Comparison of ENCODE assay signal across 16 cellular contexts in genomic region chr11:16860632-16861031, GRCh38.
"Had no signal": no experiment of that assay in that cellular context is flagged by ENCODE, and none has a peak within 500 bp of the region (broad histone marks: within the 10 kb centered on the region; RNA-seq: fewer than 3 reads in every experiment).

No MANE protein-coding gene starts in this region.

- H3K4me3 ChIP-seq: left ventricle myocardium inferior, neural progenitor cell, pancreas, thoracic aorta, uterus had no signal

- DNase-seq: activated CD4-positive, alpha-beta T cell treated with anti-CD3 and anti-CD28 coated beads for 48 hours; activated CD8-positive, alpha-beta memory T cell treated with anti-CD3 and anti-CD28 coated beads, Interleukin-2, amount 50 U/mL, for 48 hours; activated CD8-positive, alpha-beta T cell treated with anti-CD3 and anti-CD28 coated beads, Interleukin-2, amount 10 ng/mL, durations not matched to agents 7 days and 5 days; activated naive CD4-positive, alpha-beta T cell treated with anti-CD3 and anti-CD28 coated beads for 36 hours; central memory CD4-positive, alpha-beta T cell; effector memory CD4-positive, alpha-beta T cell; kidney; left ventricle myocardium inferior; mesenchymal stem cell; pancreas; stimulated activated CD4-positive, alpha-beta T cell treated with anti-CD3 and anti-CD28 coated beads, Interleukin-15, amount 100 ng/mL, for 24 hours; stimulated activated CD4-positive, alpha-beta T cell treated with anti-CD3 and anti-CD28 coated beads, Interleukin-4, amount 100 ng/mL, for 24 hours; stimulated activated naive CD8-positive, alpha-beta T cell treated with anti-CD3 and anti-CD28 coated beads, Interleukin-15, amount 100 ng/mL, for 72 hours; uterus had no signal

- ATAC-seq: activated CD8-positive, alpha-beta T cell treated with anti-CD3 and anti-CD28 coated beads, Interleukin-2, amount 10 ng/mL, durations not matched to agents 7 days and 5 days; pancreas; stimulated activated naive CD8-positive, alpha-beta T cell treated with anti-CD3 and anti-CD28 coated beads, Interleukin-15, amount 100 ng/mL, for 72 hours had no signal
